In genomic region chr6:157830354-157831017, GRCh38 we compare ENCODE assay signal across 8 cellular contexts. TPM values are rescaled to one million over a fixed set of nuclear protein-coding genes. Genes with fewer than 3 reads are reported as not detected.
DNase-seq lines count a peak whose midpoint lies in the region; ATAC-seq, FAIRE-seq and TF ChIP-seq lines count a peak whose summit lies in the region.

No MANE protein-coding gene starts in this region.

- no peak overlapping the region for H3K4me3 ChIP-seq in upper lobe of right lung

- peaks cover 60% of the 10 kb centered on the region for H3K4me1 Mint-ChIP-seq in neural crest cell

- TF ChIP-seq CTCF in neural crest cell (conservative IDR thresholded peaks at IDR 0.05) (no peak), upper lobe of right lung (IDR thresholded peaks at IDR 0.05) (no peak)

- no peaks in the 10 kb centered on the region for H3K27me3 Mint-ChIP-seq in neural crest cell (ENCODE audit: low read depth)

- H3K27ac ChIP-seq in upper lobe of right lung, result no peak overlapping the region

- ATAC-seq in GM19043 (IDR thresholded peaks at IDR 0.05; ENCODE audit: low read depth, unreplicated experiment) (peak; percentile 95), HG02884 (IDR thresholded peaks at IDR 0.05; ENCODE audit: unreplicated experiment) (peak; percentile 87), upper lobe of right lung (no peak)

- no peaks in the 10 kb centered on the region for H3K9me3 Mint-ChIP-seq in neural crest cell

- FAIRE-seq in RCC 7860 (lab: Jason Lieb, UNC), result peak; percentile 68

- peak overlapping the region; percentile 16 for H3K4me3 Mint-ChIP-seq in neural crest cell

- intact Hi-C loops in upper lobe of right lung (cut with DNase I), result no loop called here

- peak; percentile 23 for DNase-seq in RCC 7860 (ENCODE audit: low spot score)
- no peak for DNase-seq in neural crest cell (ENCODE audit: low read depth, low spot score)
- no peak for DNase-seq in HPDE6-E6E7 (ENCODE audit: extremely low spot score)
- DNase-seq in upper lobe of right lung, result no peak
- DNase-seq in HCEC 1CT, result no peak
- no peak for DNase-seq in NCI-H2196 (lab: John Stamatoyannopoulos, UW; ENCODE audit: unreplicated experiment)

- H3K4me1 ChIP-seq in upper lobe of right lung, result peaks cover 13% of the 10 kb centered on the region

- peak overlapping the region; percentile 97 for H3K27ac Mint-ChIP-seq in neural crest cell (ENCODE audit: unreplicated experiment)

- H3K27me3 ChIP-seq in upper lobe of right lung, result peaks cover 3% of the 10 kb centered on the region

- H3K36me3 ChIP-seq in upper lobe of right lung, result no peaks in the 10 kb centered on the region

- peaks cover 7% of the 10 kb centered on the region for H3K36me3 Mint-ChIP-seq in neural crest cell (ENCODE audit: low read depth)

- H3K9me3 ChIP-seq in upper lobe of right lung, result no peaks in the 10 kb centered on the region

RNA-seq across cellular contexts. Expression of gene SNX9, which starts 7.4 kb away (rescaled TPM):
- total RNA-seq in neural crest cell (18.1 and 19.1 TPM in 2 replicates), upper lobe of right lung (25.0 TPM)
